ENCODE assay signal across 8 cellular contexts in the genomic region with DNA sequence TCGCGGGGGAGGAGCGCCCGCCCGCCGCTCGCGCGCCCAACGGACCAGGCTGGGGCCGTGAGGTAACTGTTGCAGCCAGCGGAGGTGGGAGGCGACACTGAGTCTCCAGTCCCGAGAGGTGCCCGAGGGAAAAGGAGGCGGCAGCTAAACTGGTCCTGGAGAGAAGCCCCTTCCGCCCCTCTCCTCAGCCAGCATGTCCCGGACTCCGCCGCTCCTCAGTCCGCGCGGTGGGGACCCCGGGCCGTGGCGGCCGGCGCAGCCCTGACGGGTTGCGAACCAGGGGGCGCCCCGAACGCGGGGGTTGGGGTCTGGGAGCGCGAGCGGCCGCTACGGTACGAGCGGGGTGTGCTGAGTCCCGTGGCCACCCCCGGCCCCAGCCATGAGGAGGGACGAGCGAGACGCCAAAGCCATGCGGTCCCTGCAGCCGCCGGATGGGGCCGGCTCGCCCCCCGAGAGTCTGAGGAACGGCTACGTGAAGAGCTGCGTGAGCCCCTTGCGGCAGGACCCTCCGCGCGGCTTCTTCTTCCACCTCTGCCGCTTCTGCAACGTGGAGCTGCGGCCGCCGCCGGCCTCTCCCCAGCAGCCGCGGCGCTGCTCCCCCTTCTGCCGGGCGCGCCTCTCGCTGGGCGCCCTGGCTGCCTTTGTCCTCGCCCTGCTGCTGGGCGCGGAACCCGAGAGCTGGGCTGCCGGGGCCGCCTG. TPM values are rescaled to one million over a fixed set of nuclear protein-coding genes. Genes with fewer than 3 reads are reported as not detected.
DNase-seq lines count a peak whose midpoint lies in the region; FAIRE-seq and TF ChIP-seq lines count a peak whose summit lies in the region.

A gene (plus strand): TSS at position 108 of the 699 bp plus-strand sequence. CDS start 272 bp downstream, at position 380.

- DNase-seq in Calu3, result peak; percentile 85
- DNase-seq in GM20000 (ENCODE audit: low spot score), result peak; percentile 86
- peak; percentile 18 for DNase-seq in HTR-8/SVneo (ENCODE audit: insufficient read length, low spot score)
- DNase-seq in Peyer's patch, result peak; percentile 75 to 93 (median 86)
- peak; percentile 68 for DNase-seq in activated T-helper 1 cell treated with Interleukin-2 at 50 U/mL for 16 hours (ENCODE audit: low read depth)
- peak; percentile 26 for DNase-seq in fibroblast of the conjunctiva (ENCODE audit: low read depth)

- TF ChIP-seq POLR2A in Peyer's patch (IDR thresholded peaks at IDR 0.05), result peak; percentile 50 to 63

- no peaks in the 10 kb centered on the region for H3K27me3 Mint-ChIP-seq in Calu3 (ENCODE audit: unreplicated experiment)
- peaks cover 43% of the 10 kb centered on the region for H3K27me3 Mint-ChIP-seq in nephron (ENCODE audit: low read depth)

- H3K9me3 Mint-ChIP-seq in Calu3 (ENCODE audit: low read depth, unreplicated experiment) (no peaks in the 10 kb centered on the region), nephron (no peaks in the 10 kb centered on the region)

- H3K27ac Mint-ChIP-seq in Calu3 (ENCODE audit: unreplicated experiment), result peak within 1 kb of the TSS; percentile 23
- H3K27ac Mint-ChIP-seq in nephron, result peak within 1 kb of the TSS in 2 of 3 experiments; percentile 32

- no peak for FAIRE-seq in HTR-8/SVneo (lab: Jason Lieb, UNC)

- CTCF ChIA-PET in Calu3 (lab: Charles Lee), result interaction anchor here (1.0 to 2.0 kb wide), 2 partner anchors 144 to 264 kb away, joined by 3 to 9 read pairs; no protein-coding TSS in a partner anchor

- BruUV-seq in Calu3 (replicated peaks; lab: Mats Ljungman, UMichigan), result no TSS peak

- H3K4me3 Mint-ChIP-seq in Calu3 (ENCODE audit: low read depth, unreplicated experiment) (peak within 1 kb of the TSS; percentile 95), nephron (peak within 1 kb of the TSS; percentile 88 to 90 (median 89))

- peak within 1 kb of the TSS; percentile 86 to 98 (median 93) for H3K4me3 ChIP-seq in Peyer's patch

- peaks cover 22% of the 10 kb centered on the region for H3K4me1 Mint-ChIP-seq in Calu3 (ENCODE audit: low read depth, unreplicated experiment)
- peaks cover 14% of the 10 kb centered on the region for H3K4me1 Mint-ChIP-seq in nephron

- peaks cover 32% of the 10 kb centered on the region for H3K36me3 Mint-ChIP-seq in Calu3 (ENCODE audit: insufficient read depth, unreplicated experiment)
- H3K36me3 Mint-ChIP-seq in nephron (ENCODE audit: low read depth), result no peaks in the 10 kb centered on the region

- TF ChIP-seq CTCF in Calu3 (IDR thresholded peaks at IDR 0.05; ENCODE audit: unreplicated experiment) (no peak), GM20000 (IDR thresholded peaks at IDR 0.05; ENCODE audit: extremely low read depth, missing control alignments) (no peak), Peyer's patch (IDR thresholded peaks at IDR 0.05) (peak in 1 of 6 experiments; percentile 40), nephron (IDR thresholded peaks at IDR 0.05; ENCODE audit: unreplicated experiment in 3 of 3) (peak in 2 of 3 experiments; percentile 9 to 11), subcutaneous adipose tissue (IDR thresholded peaks at IDR 0.05; ENCODE audit: low read depth) (no peak)

- H3K27me3 ChIP-seq in Peyer's patch, result no peaks in the 10 kb centered on the region

- H3K36me3 ChIP-seq in Peyer's patch, result no peaks in the 10 kb centered on the region

- peak within 1 kb of the TSS; percentile 86 to 93 (median 92) for H3K27ac ChIP-seq in Peyer's patch

- intact Hi-C loops in Calu3 (cut with micrococcal nuclease; ENCODE audit: unreplicated experiment), result loop anchor here (2.0 to 10.0 kb wide), 3 partner anchors 55 to 261 kb away; no protein-coding TSS in a partner anchor

- H3K9me3 ChIP-seq in Peyer's patch, result no peaks in the 10 kb centered on the region

- H3K4me1 ChIP-seq in Peyer's patch, result peaks cover 0 to 6% (median 2%) of the 10 kb centered on the region in 4 donors

RNA-seq across cellular contexts. Expression of the gene that starts here (rescaled TPM):
- total RNA-seq in Calu3 (2022) (4.5 and 4.6 TPM in 2 replicates), Peyer's patch (10 to 100 TPM; 14.0 to 30.5 (median 18.0) TPM), subcutaneous adipose tissue (100 to 1,000 TPM; 158 to 367 (median 171) TPM)

Comparison
In these comparisons a context has a peak if more than half of its experiments do, and no peak if none do; other contexts are left out.
1. Peak in every context shown above with its lines: DNase-seq, H3K4me3 ChIP-seq and H3K27ac ChIP-seq.
2. RNA of the gene that starts here (total RNA-seq): 158 to 367 TPM in subcutaneous adipose tissue; 14.0 to 30.5 TPM in Peyer's patch and 4.5 to 4.6 TPM in Calu3; every median in the first group is over 4 times any median in the second.
3. DNase-seq: peak in every context shown above with its lines; median percentile 86 in GM20000; 86 in Peyer's patch; 85 in Calu3; 68 in activated T-helper 1 cell treated with Interleukin-2 at 50 U/mL for 16 hours; 26 in fibroblast of the conjunctiva; 18 in HTR-8/SVneo.
4. CTCF ChIP-seq: peak in nephron (2 of 3); none in Calu3 (single experiment), GM20000 (single experiment) and subcutaneous adipose tissue (single experiment).